ENCODE assay signal across 15 cellular contexts in genomic region chr17:76014925-76015261, GRCh38. TPM values are rescaled to one million over a fixed set of nuclear protein-coding genes. Genes with fewer than 3 reads are reported as not detected.
DNase-seq lines count a peak whose midpoint lies in the region; ATAC-seq, FAIRE-seq and TF ChIP-seq lines count a peak whose summit lies in the region.
"Had no signal": no experiment of that assay in that cellular context is flagged by ENCODE, and none has a peak within 500 bp of the region (broad histone marks: within the 10 kb centered on the region; RNA-seq: fewer than 3 reads in every experiment).

No MANE protein-coding gene starts in this region.

- CTCF ChIA-PET in A673 (lab: Charles Lee): interaction anchor here (0.5 to 2.6 kb wide), 6 partner anchors 16 to 265 kb away, joined by 3 to 21 read pairs (median 5); no protein-coding TSS in a partner anchor

- H3K27me3 Mint-ChIP-seq in GM23338 (ENCODE audit: insufficient read depth, low read depth, poor library complexity): peaks cover 8% of the 10 kb centered on the region
- H3K27me3 Mint-ChIP-seq: IgD-negative memory B cell had no signal

- no peak overlapping the region for H3K27ac Mint-ChIP-seq in GM23338
- H3K27ac Mint-ChIP-seq: activated T-helper 2 cell treated with anti-CD3 and anti-CD28 coated beads, Interferon-gamma antibody, Interleukin-2, Interleukin-4, amounts not matched to agents 10 μg/mL and 5 μg/mL and 100 μg/mL, durations not matched to agents 14 hours and 24 hours and 36 hours; IgD-negative memory B cell had no signal

- FAIRE-seq in GM12891 (lab: Jason Lieb, UNC): no peak

- H3K4me1 ChIP-seq in A673 (ENCODE audit: insufficient read depth, low read length, poor library complexity, severe bottlenecking) (peaks cover 4% of the 10 kb centered on the region), GM23338 (ENCODE audit: insufficient read depth) (no peaks in the 10 kb centered on the region), body of pancreas (peaks cover 8% of the 10 kb centered on the region), HAP-1 (no peaks in the 10 kb centered on the region), lower lobe of right lung (peaks cover 10% of the 10 kb centered on the region)

- in situ Hi-C loops in HAP-1 (cut with MboI; ENCODE audit: low sequenced_read_pairs): loop anchor here (5.0 kb wide), 1 partner anchor 277 kb away; no protein-coding TSS in a partner anchor

- 0 out of 2 replicates have a peak, but pooled peaks cover 6% of the 10 kb centered on the region for H3F3A ChIP-seq in GM23338 (replicated peaks; ENCODE audit: low read depth)

- TF ChIP-seq CTCF in A673 (conservative IDR thresholded peaks at IDR 0.05; ENCODE audit: low read depth, low read length) (peak; percentile 18; the same call in 1 of the 2 replicates), GM23338 (conservative IDR thresholded peaks at IDR 0.05; ENCODE audit: low read depth in 2 of 2) (peak in 1 of 2 experiments; percentile 16; a peak in 2 of 4 replicates), body of pancreas (IDR thresholded peaks at IDR 0.05) (no peak), lower lobe of right lung (IDR thresholded peaks at IDR 0.05) (no peak)

- H3K27ac ChIP-seq in A673 (ENCODE audit: low read depth, low read length, poor library complexity, severe bottlenecking): no peak overlapping the region
- H3K27ac ChIP-seq in GM23338 (ENCODE audit: low read depth): no peak overlapping the region
- H3K27ac ChIP-seq in body of pancreas: no peak overlapping the region
- no peak overlapping the region for H3K27ac ChIP-seq in lower lobe of right lung
- H3K27ac ChIP-seq: skin epidermis, upper lobe of left lung had no signal

- DNase-seq in A673 (ENCODE audit: low spot score): peak; percentile 59
- no peak for DNase-seq in GM23338 (ENCODE audit: low spot score)
- peak; percentile 97 for DNase-seq in NCI-H2196 treated with DMSO at 0.1 percent for 48 hours (lab: John Stamatoyannopoulos, UW; ENCODE audit: unreplicated experiment)
- peak in 3 of 4 donors; percentile 40 to 65 (median 58) for DNase-seq in body of pancreas
- no peak for DNase-seq in HAP-1 (ENCODE audit: low spot score in 2 of 2)
- DNase-seq in lower lobe of right lung: no peak
- no peak for DNase-seq in GM12891 (ENCODE audit: insufficient read length, low spot score)
- DNase-seq: cortex of kidney had no signal

- peaks cover 3% of the 10 kb centered on the region; the same call in 2 of the 3 replicates for H3K4me1 Mint-ChIP-seq in GM23338

- no peak overlapping the region for H3K4me3 Mint-ChIP-seq in GM23338
- H3K4me3 Mint-ChIP-seq: IgD-negative memory B cell; stimulated activated memory B cell treated with anti-CD40 and anti-IgM and Interleukin-4, amounts not matched to agents 10 μg/mL and 1 μg/mL and 100 μg/mL, for 72 hours had no signal

- no peak overlapping the region for H3K4me2 ChIP-seq in GM23338

- H4K20me1 ChIP-seq in GM23338 (replicated peaks; ENCODE audit: insufficient read depth): no peaks in the 10 kb centered on the region

- intact Hi-C loops in A673 (cut with micrococcal nuclease; ENCODE audit: unreplicated experiment) (loop anchor here (1.0 to 10.0 kb wide), 3 partner anchors 60 to 264 kb away; partner anchors contain the start of genes GALR2, SRP68 and ZACN), body of pancreas (cut with DNase I) (loop anchor here (10.0 kb wide), 1 partner anchor 260 kb away; no protein-coding TSS in a partner anchor), lower lobe of right lung (cut with DNase I) (no loop called here)

- H2AFZ ChIP-seq in GM23338: no peak overlapping the region

- peak overlapping the region; percentile 13 for H3K4me3 ChIP-seq in A673 (ENCODE audit: low read depth, low read length, poor library complexity, severe bottlenecking)
- no peak overlapping the region for H3K4me3 ChIP-seq in GM23338
- H3K4me3 ChIP-seq in body of pancreas: no peak overlapping the region
- no peak overlapping the region for H3K4me3 ChIP-seq in HAP-1
- H3K4me3 ChIP-seq in lower lobe of right lung: no peak overlapping the region
- H3K4me3 ChIP-seq: skin epidermis, upper lobe of left lung had no signal

- no TSS peak for BruUV-seq in A673 (replicated peaks; lab: Mats Ljungman, UMichigan)

- no peaks in the 10 kb centered on the region; the same call in 2 of the 3 replicates for H3K9me3 Mint-ChIP-seq in GM23338
- H3K9me3 Mint-ChIP-seq: activated T-helper 2 cell treated with anti-CD3 and anti-CD28 coated beads, Interferon-gamma antibody, Interleukin-2, Interleukin-4, amounts not matched to agents 10 μg/mL and 5 μg/mL and 100 μg/mL, durations not matched to agents 14 hours and 24 hours and 36 hours; IgD-negative memory B cell; stimulated activated memory B cell treated with anti-CD40 and anti-IgM and Interleukin-4, amounts not matched to agents 10 μg/mL and 1 μg/mL and 100 μg/mL, for 72 hours had no signal

- H3K9me3 ChIP-seq in A673 (ENCODE audit: low read depth, low read length, poor library complexity, severe bottlenecking): no peaks in the 10 kb centered on the region
- H3K9me3 ChIP-seq in body of pancreas: no peaks in the 10 kb centered on the region
- no peaks in the 10 kb centered on the region for H3K9me3 ChIP-seq in HAP-1
- no peaks in the 10 kb centered on the region for H3K9me3 ChIP-seq in lower lobe of right lung
- H3K9me3 ChIP-seq: upper lobe of left lung had no signal

- POLR2A ChIA-PET in A673 (lab: Charles Lee; ENCODE audit: low non-redundant PET): no interaction called here

- H3K36me3 ChIP-seq in A673 (ENCODE audit: insufficient read depth, low read length, poor library complexity, severe bottlenecking) (no peaks in the 10 kb centered on the region), GM23338 (ENCODE audit: insufficient read depth) (no peaks in the 10 kb centered on the region), body of pancreas (replicated peaks in 1 of 2; ENCODE audit: insufficient read depth in 1 of 2, low read depth in 2 of 2) (no peaks in the 10 kb centered on the region), HAP-1 (replicated peaks) (no peaks in the 10 kb centered on the region), lower lobe of right lung (peaks cover 44% of the 10 kb centered on the region)

- no peaks in the 10 kb centered on the region for H3K9me2 ChIP-seq in GM23338 (ENCODE audit: insufficient read depth)

- TF ChIP-seq POLR2A in body of pancreas (IDR thresholded peaks at IDR 0.05): no peak
- no peak for TF ChIP-seq POLR2A in GM12891 (IDR thresholded peaks at IDR 0.05; ENCODE audit: low read depth, low read length)

- H3K27me3 ChIP-seq in A673 (replicated peaks; ENCODE audit: insufficient read depth, low read depth, low read length, poor library complexity) (no peaks in the 10 kb centered on the region), GM23338 (ENCODE audit: insufficient read depth) (no peaks in the 10 kb centered on the region), body of pancreas (no peaks in the 10 kb centered on the region), HAP-1 (ENCODE audit: low read depth) (no peaks in the 10 kb centered on the region), lower lobe of right lung (ENCODE audit: low read depth) (no peaks in the 10 kb centered on the region)
- H3K27me3 ChIP-seq: upper lobe of left lung had no signal

- WGBS in body of pancreas, 2 donors: 73 to 92% methylated on average over 2 to 25 of the region's 26 CpGs

- no peaks in the 10 kb centered on the region; the same call in 2 of the 3 replicates for H3K36me3 Mint-ChIP-seq in GM23338 (ENCODE audit: low read depth)
- H3K36me3 Mint-ChIP-seq: IgD-negative memory B cell; stimulated activated memory B cell treated with anti-CD40 and anti-IgM and Interleukin-4, amounts not matched to agents 10 μg/mL and 1 μg/mL and 100 μg/mL, for 72 hours had no signal

- no peaks in the 10 kb centered on the region for H3K79me2 ChIP-seq in GM23338 (replicated peaks; ENCODE audit: insufficient read depth)

- peak; percentile 12 for ATAC-seq in GM23338
- no peak for ATAC-seq in body of pancreas
- no peak for ATAC-seq in GM18498 (IDR thresholded peaks at IDR 0.05; ENCODE audit: unreplicated experiment)
- ATAC-seq in lower lobe of right lung: no peak

TF ChIP-seq in GM23338, 12 proteins besides CTCF, POLR2A, EP300 and RAD21 (continues in another document):
- TF ChIP-seq ZNF114 (CRISPR knock-in tag; IDR thresholded peaks at IDR 0.05): no peak
- no peak for TF ChIP-seq NANOG (IDR thresholded peaks at IDR 0.05; ENCODE audit: borderline replicate concordance)

TF ChIP-seq in GM12891, 5 proteins besides CTCF, POLR2A, EP300 and RAD21:
- no peak for TF ChIP-seq SPI1 (IDR thresholded peaks at IDR 0.05; ENCODE audit: low read depth, low read length)
- TF ChIP-seq POU2F2 (IDR thresholded peaks at IDR 0.05; ENCODE audit: low read depth, low read length): no peak
- TF ChIP-seq TAF1 (IDR thresholded peaks at IDR 0.05; ENCODE audit: low read depth, low read length): no peak
- no peak for TF ChIP-seq PAX5 (IDR thresholded peaks at IDR 0.05; ENCODE audit: insufficient read depth, low read length, severe bottlenecking)
- no peak for TF ChIP-seq POLR2AphosphoS5 (IDR thresholded peaks at IDR 0.05; ENCODE audit: low read depth, low read length)
TF ChIP-seq in GM12891: peak in this region for 0.

RNA-seq across cellular contexts. Expression of gene EVPL, which starts 12.2 kb away (rescaled TPM):
- total RNA-seq in A673 (2021) (0.15 and 0.21 TPM in 2 replicates), body of pancreas (10 to 100 TPM in 1 of 2 donors, 1 to 10 TPM in 1; 4.9 to 13.0 TPM), lower lobe of right lung (36.8 TPM)
- total RNA-seq in GM23338 (2014; rRNA removed; shearing (Covaris generic)): 0.62 and 1.3 TPM in 2 replicates
- polyA plus RNA-seq in GM23338 (2016; fragmentation: Nextera tagmentation; extraction: Ambion mirVana): 0.47 and 0.59 TPM in 2 replicates
- 0.01 TPM for polyA plus RNA-seq in GM12891 (2012; ENCODE audit: low read depth, missing spikeins)
- total RNA-seq: activated T-helper 2 cell treated with anti-CD3 and anti-CD28 coated beads, Interferon-gamma antibody, Interleukin-2, Interleukin-4, amounts not matched to agents 10 μg/mL and 5 μg/mL and 100 μg/mL, durations not matched to agents 14 hours and 24 hours and 36 hours; occipital lobe had no signal
- polyA plus RNA-seq: IgD-negative memory B cell had no signal

RNA-seq across cellular contexts. Expression of gene CDK3, which starts 14.2 kb away (rescaled TPM):
- total RNA-seq in A673 (2021) (8.5 and 10.0 TPM in 2 replicates), body of pancreas (1 to 10 TPM; 3.4 to 4.9 TPM), lower lobe of right lung (8.4 TPM)
- 5.9 and 10.2 TPM in 2 replicates for total RNA-seq in GM23338 (2014; rRNA removed; shearing (Covaris generic))
- polyA plus RNA-seq in GM23338 (2016; fragmentation: Nextera tagmentation; extraction: Ambion mirVana): 7.8 and 7.9 TPM in 2 replicates
- 4.1 TPM for polyA plus RNA-seq in GM12891 (2012; ENCODE audit: low read depth, missing spikeins)

RNA-seq across cellular contexts. Expression of gene TEN1, which starts 35.9 kb away (rescaled TPM):
- total RNA-seq in A673 (2021) (13.3 and 16.2 TPM in 2 replicates), body of pancreas (1 to 10 TPM; 6.5 to 9.2 TPM), lower lobe of right lung (14.6 TPM)
- total RNA-seq in GM23338 (2014; rRNA removed; shearing (Covaris generic)): 11.3 TPM in 2 replicates
- polyA plus RNA-seq in GM23338 (2016; fragmentation: Nextera tagmentation; extraction: Ambion mirVana): 13.2 and 14.1 TPM in 2 replicates
- polyA plus RNA-seq in GM12891 (2012; ENCODE audit: low read depth, missing spikeins): 22.9 TPM

RNA-seq across cellular contexts. Expression of gene ACOX1, which starts 35.9 kb away (rescaled TPM):
- total RNA-seq in A673 (2021) (35.0 and 39.5 TPM in 2 replicates), body of pancreas (10 to 100 TPM; 69.0 to 77.1 TPM), lower lobe of right lung (67.1 TPM)
- total RNA-seq in GM23338 (2014; rRNA removed; shearing (Covaris generic)): 32.8 and 32.9 TPM in 2 replicates
- 11.9 and 12.8 TPM in 2 replicates for polyA plus RNA-seq in GM23338 (2016; fragmentation: Nextera tagmentation; extraction: Ambion mirVana)
- polyA plus RNA-seq in GM12891 (2012; ENCODE audit: low read depth, missing spikeins): 9.7 TPM

RNA-seq across cellular contexts. Expression of gene SRP68, which starts 57.4 kb away (rescaled TPM):
- total RNA-seq in A673 (2021) (96.4 and 101 TPM in 2 replicates), body of pancreas (10 to 100 TPM; 26.2 to 27.7 TPM), lower lobe of right lung (65.0 TPM)
- 60.3 and 62.8 TPM in 2 replicates for total RNA-seq in GM23338 (2014; rRNA removed; shearing (Covaris generic))
- 30.7 and 34.2 TPM in 2 replicates for polyA plus RNA-seq in GM23338 (2016; fragmentation: Nextera tagmentation; extraction: Ambion mirVana)
- 42.5 TPM for polyA plus RNA-seq in GM12891 (2012; ENCODE audit: low read depth, missing spikeins)

Comparison
In these comparisons a context has a peak if more than half of its experiments do, and no peak if none do; other contexts are left out.
1. DNase-seq: peak in A673 (single experiment), NCI-H2196 treated with DMSO at 0.1 percent for 48 hours (single experiment) and body of pancreas (3 of 4); none in GM23338 (single experiment), HAP-1 (0 of 2), lower lobe of right lung (single experiment) and GM12891 (single experiment).